1 cellular context compared by ENCODE assay signal in genomic region chr7:105876091-105876963, GRCh38.
TF ChIP-seq lines count a peak whose summit lies in the region.

ATXN7L1 (minus strand) TSS chr7:105876599; CDS start chr7:105876558, 41 bp downstream.

TF ChIP-seq in HepG2, 621 proteins besides CTCF, POLR2A, EP300 and RAD21 (continued from another document and continues in another):
- TF ChIP-seq PRDM10 (CRISPR knock-in tag; IDR thresholded peaks at IDR 0.05; ENCODE audit: low read depth), result 0 out of 2 replicates have a peak, but pooled peaks have one; percentile 9
- peak; percentile 30; the same call in 1 of the 2 replicates for TF ChIP-seq THAP11 (CRISPR knock-in tag; IDR thresholded peaks at IDR 0.05)
- TF ChIP-seq ZNF263 (CRISPR knock-in tag; IDR thresholded peaks at IDR 0.05), result peak; percentile 83; the same call in 1 of the 2 replicates
- TF ChIP-seq ZNF790 (CRISPR knock-in tag; IDR thresholded peaks at IDR 0.05; ENCODE audit: borderline replicate concordance), result no peak
- no peak for TF ChIP-seq NONO (IDR thresholded peaks at IDR 0.05)
- 0 out of 2 replicates have a peak, but pooled peaks have one; percentile 45 for TF ChIP-seq NONO (CRISPR knock-in tag; conservative IDR thresholded peaks at IDR 0.05)
- no peak for TF ChIP-seq MTA1 (CRISPR knock-in tag; IDR thresholded peaks at IDR 0.05; ENCODE audit: borderline replicate concordance)
- TF ChIP-seq PAF1 (CRISPR knock-in tag; IDR thresholded peaks at IDR 0.05), result no peak
- TF ChIP-seq ZNF563 (CRISPR knock-in tag; IDR thresholded peaks at IDR 0.05), result 0 out of 2 replicates have a peak, but pooled peaks have one; percentile 5
- TF ChIP-seq ZFX (CRISPR knock-in tag; IDR thresholded peaks at IDR 0.05; ENCODE audit: low read depth), result peak; percentile 3
- TF ChIP-seq ZNF780A (CRISPR knock-in tag; IDR thresholded peaks at IDR 0.05), result no peak
- TF ChIP-seq HHEX (CRISPR knock-in tag; IDR thresholded peaks at IDR 0.05), result 0 out of 2 replicates have a peak, but pooled peaks have one; percentile 6
- peak; percentile 62 for TF ChIP-seq ZNF574 (CRISPR knock-in tag; IDR thresholded peaks at IDR 0.05)
- 0 out of 2 replicates have a peak, but pooled peaks have one; percentile 31 for TF ChIP-seq MXD1 (CRISPR knock-in tag; IDR thresholded peaks at IDR 0.05)
- 0 out of 2 replicates have a peak, but pooled peaks have one; percentile 28 for TF ChIP-seq E2F1 (CRISPR knock-in tag; IDR thresholded peaks at IDR 0.05)
- TF ChIP-seq CREM (IDR thresholded peaks at IDR 0.05), result peak; percentile 58
- no peak for TF ChIP-seq CREM (CRISPR knock-in tag; IDR thresholded peaks at IDR 0.05)
- peak; percentile 48 for TF ChIP-seq HNRNPLL (IDR thresholded peaks at IDR 0.05; ENCODE audit: low read depth, low read length, poor library complexity, severe bottlenecking)
- peak; percentile 29; the same call in 1 of the 2 replicates for TF ChIP-seq BORCS8-MEF2B (CRISPR knock-in tag; IDR thresholded peaks at IDR 0.05)
- TF ChIP-seq POGZ (CRISPR knock-in tag; IDR thresholded peaks at IDR 0.05), result peak; percentile 46; the same call in 1 of the 2 replicates
- no peak for TF ChIP-seq STAG1 (CRISPR knock-in tag; IDR thresholded peaks at IDR 0.05)
- no peak for TF ChIP-seq ZNF891 (CRISPR knock-in tag; IDR thresholded peaks at IDR 0.05)
- TF ChIP-seq ARID4A (CRISPR knock-in tag; IDR thresholded peaks at IDR 0.05; ENCODE audit: borderline replicate concordance), result peak; percentile 14; the same call in 1 of the 2 replicates
- TF ChIP-seq ZNF451 (CRISPR knock-in tag; IDR thresholded peaks at IDR 0.05), result 0 out of 2 replicates have a peak, but pooled peaks have one; percentile 13
- TF ChIP-seq IKZF4 (CRISPR knock-in tag; IDR thresholded peaks at IDR 0.05; ENCODE audit: borderline replicate concordance, low read depth, not compliant biosample characterization), result peak; percentile 84
- TF ChIP-seq ZMAT3 (CRISPR knock-in tag; conservative IDR thresholded peaks at IDR 0.05), result 0 out of 2 replicates have a peak, but pooled peaks have one; percentile 27
- TF ChIP-seq SNAPC5 (CRISPR knock-in tag; IDR thresholded peaks at IDR 0.05; ENCODE audit: borderline replicate concordance), result no peak
- TF ChIP-seq KDM5B (CRISPR knock-in tag; IDR thresholded peaks at IDR 0.05; ENCODE audit: borderline replicate concordance), result 0 out of 2 replicates have a peak, but pooled peaks have one; percentile 25
- TF ChIP-seq RBM39 (IDR thresholded peaks at IDR 0.05; ENCODE audit: low read depth, low read length, poor library complexity, severe bottlenecking), result peak; percentile 15
- TF ChIP-seq DMAP1 (CRISPR knock-in tag; IDR thresholded peaks at IDR 0.05), result peak; percentile 44; the same call in 1 of the 2 replicates
- TF ChIP-seq POGK (CRISPR knock-in tag; conservative IDR thresholded peaks at IDR 0.05), result peak; percentile 31; the same call in 1 of the 2 replicates
- TF ChIP-seq DRAP1 (CRISPR knock-in tag; IDR thresholded peaks at IDR 0.05), result peak; percentile 46
- no peak for TF ChIP-seq ARNT (IDR thresholded peaks at IDR 0.05)
- TF ChIP-seq KDM4B (CRISPR knock-in tag; IDR thresholded peaks at IDR 0.05), result 0 out of 2 replicates have a peak, but pooled peaks have one; percentile 27
- 0 out of 2 replicates have a peak, but pooled peaks have one; percentile 25 for TF ChIP-seq DNMT1 (CRISPR knock-in tag; IDR thresholded peaks at IDR 0.05)
- TF ChIP-seq HDAC2 (CRISPR knock-in tag; IDR thresholded peaks at IDR 0.05), result peak; percentile 24; the same call in 1 of the 2 replicates
- TF ChIP-seq PHF20 (CRISPR knock-in tag; IDR thresholded peaks at IDR 0.05), result peak; percentile 41; the same call in 1 of the 2 replicates
- peak; percentile 67; the same call in 1 of the 2 replicates for TF ChIP-seq KLF12 (CRISPR knock-in tag; IDR thresholded peaks at IDR 0.05; ENCODE audit: borderline replicate concordance)
- peak; percentile 53; the same call in 1 of the 2 replicates for TF ChIP-seq CREB1 (IDR thresholded peaks at IDR 0.05)
- peak; percentile 85 for TF ChIP-seq CREB1 (CRISPR knock-in tag; IDR thresholded peaks at IDR 0.05)
- peak; percentile 24; the same call in 1 of the 2 replicates for TF ChIP-seq ZSCAN20 (CRISPR knock-in tag; IDR thresholded peaks at IDR 0.05; ENCODE audit: borderline replicate concordance)
- TF ChIP-seq ZFP90 (CRISPR knock-in tag; IDR thresholded peaks at IDR 0.05; ENCODE audit: borderline replicate concordance), result 0 out of 2 replicates have a peak, but pooled peaks have one; percentile 42
- TF ChIP-seq ZNF709 (CRISPR knock-in tag; IDR thresholded peaks at IDR 0.05), result 0 out of 2 replicates have a peak, but pooled peaks have one; percentile 26
- TF ChIP-seq ZNF431 (CRISPR knock-in tag; IDR thresholded peaks at IDR 0.05; ENCODE audit: borderline replicate concordance, low read depth), result peak; percentile 79
- no peak for TF ChIP-seq ZFP41 (CRISPR knock-in tag; IDR thresholded peaks at IDR 0.05; ENCODE audit: borderline replicate concordance)
- peak; percentile 18 for TF ChIP-seq ZNF883 (CRISPR knock-in tag; IDR thresholded peaks at IDR 0.05; ENCODE audit: not compliant biosample characterization)
- peak; percentile 20; the same call in 1 of the 2 replicates for TF ChIP-seq GATAD1 (CRISPR knock-in tag; IDR thresholded peaks at IDR 0.05)
- TF ChIP-seq POLR2AphosphoS5 (IDR thresholded peaks at IDR 0.05; ENCODE audit: low read depth, low read length), result peak; percentile 85
- peak; percentile 51; the same call in 1 of the 2 replicates for TF ChIP-seq ZNF768 (CRISPR knock-in tag; IDR thresholded peaks at IDR 0.05)
- TF ChIP-seq ATF5 (CRISPR knock-in tag; IDR thresholded peaks at IDR 0.05; ENCODE audit: low read depth), result no peak
- peak; percentile 67 for TF ChIP-seq TAF1 (CRISPR knock-in tag; IDR thresholded peaks at IDR 0.05)
